In genomic region chr11:73866586-73866996, GRCh38 we compare ENCODE assay signal across 9 cellular contexts. TPM values are rescaled to one million over a fixed set of nuclear protein-coding genes. Genes with fewer than 3 reads are reported as not detected.
A peak's percentile ranks its signal among the peaks of the same experiment; 100 is the strongest.
DNase-seq lines count a peak whose midpoint lies in the region; ATAC-seq and TF ChIP-seq lines count a peak whose summit lies in the region.
"Had no signal": no experiment of that assay in that cellular context is flagged by ENCODE, and none has a peak within 500 bp of the region (broad histone marks: within the 10 kb centered on the region; RNA-seq: fewer than 3 reads in every experiment).

No MANE protein-coding gene starts in this region.

- H3K9me3 ChIP-seq in BE2C (no peaks in the 10 kb centered on the region), esophagus squamous epithelium (no peaks in the 10 kb centered on the region)

- H3K27me3 ChIP-seq in BE2C (no peaks in the 10 kb centered on the region), esophagus squamous epithelium (no peaks in the 10 kb centered on the region)

- no peaks in the 10 kb centered on the region for H3K27me3 Mint-ChIP-seq in nephron progenitor cell (ENCODE audit: low read depth, poor library complexity)
- H3K27me3 Mint-ChIP-seq in immature natural killer cell (ENCODE audit: low read depth in 3 of 3): no peaks in the 10 kb centered on the region
- H3K27me3 Mint-ChIP-seq: activated naive CD8-positive, alpha-beta T cell had no signal

- H3K36me3 Mint-ChIP-seq in nephron progenitor cell (ENCODE audit: low read depth) (peaks cover 37% of the 10 kb centered on the region), immature natural killer cell (peaks cover 11 to 20% (median 14%) of the 10 kb centered on the region in 3 donors)

- TF ChIP-seq POLR2A in esophagus squamous epithelium (IDR thresholded peaks at IDR 0.05): no peak

- ATAC-seq in GM21825 (IDR thresholded peaks at IDR 0.05; ENCODE audit: unreplicated experiment) (no peak), HG03457 (IDR thresholded peaks at IDR 0.05; ENCODE audit: unreplicated experiment) (no peak)

- WGBS in esophagus squamous epithelium, 2 donors: 24 to 51% methylated on average over 2 of the region's 2 CpGs

- no peak for TF ChIP-seq CTCF in BE2C (IDR thresholded peaks at IDR 0.05; ENCODE audit: low read depth, low read length)
- no peak for TF ChIP-seq CTCF in esophagus squamous epithelium (IDR thresholded peaks at IDR 0.05)
- TF ChIP-seq CTCF in nephron progenitor cell (IDR thresholded peaks at IDR 0.05): no peak

- intact Hi-C loops in esophagus squamous epithelium (cut with DNase I): no loop called here

- peak overlapping the region; percentile 17 to 76 (median 62) for H3K27ac ChIP-seq in esophagus squamous epithelium

- peaks cover 15% of the 10 kb centered on the region for H3K4me1 Mint-ChIP-seq in nephron progenitor cell
- no peaks in the 10 kb centered on the region for H3K4me1 Mint-ChIP-seq in immature natural killer cell

- peak; percentile 55 for DNase-seq in BE2C
- DNase-seq in NCI-H460 (ENCODE audit: extremely low read depth, low read depth): peak; percentile 28
- DNase-seq in esophagus squamous epithelium (lab: John Stamatoyannopoulos, UW): no peak
- DNase-seq in nephron progenitor cell: no peak
- no peak for DNase-seq in immature natural killer cell
- DNase-seq in SHP77 treated with DMSO at 0.1 percent for 48 hours (lab: John Stamatoyannopoulos, UW): no peak

- peaks cover 18% of the 10 kb centered on the region for H3K4me1 ChIP-seq in BE2C
- peaks cover 0 to 26% (median 9%) of the 10 kb centered on the region in 3 donors for H3K4me1 ChIP-seq in esophagus squamous epithelium

- H3K4me3 ChIP-seq in BE2C (ENCODE audit: low read depth, low read length): no peak overlapping the region
- H3K4me3 ChIP-seq in esophagus squamous epithelium: no peak overlapping the region

- peak overlapping the region; percentile 74 for H3K27ac Mint-ChIP-seq in nephron progenitor cell
- no peak overlapping the region for H3K27ac Mint-ChIP-seq in immature natural killer cell
- H3K27ac Mint-ChIP-seq: activated naive CD8-positive, alpha-beta T cell had no signal

- no peaks in the 10 kb centered on the region for H3K9me3 Mint-ChIP-seq in nephron progenitor cell
- no peaks in the 10 kb centered on the region for H3K9me3 Mint-ChIP-seq in immature natural killer cell

- no peak overlapping the region for H3K4me3 Mint-ChIP-seq in nephron progenitor cell
- H3K4me3 Mint-ChIP-seq in immature natural killer cell: no peak overlapping the region
- H3K4me3 Mint-ChIP-seq: activated naive CD8-positive, alpha-beta T cell had no signal

- peaks cover 62% of the 10 kb centered on the region for H3K36me3 ChIP-seq in BE2C
- H3K36me3 ChIP-seq in esophagus squamous epithelium: peaks cover 0 to 55% (median under 1%) of the 10 kb centered on the region in 3 donors

RNA-seq across cellular contexts. Expression of gene COA4, which starts 10.1 kb away (rescaled TPM):
- 441 TPM for polyA plus RNA-seq in BE2C (2012; ENCODE audit: insufficient read depth, insufficient read length, low read depth)
- 60.3 and 63.3 TPM in 2 replicates for total RNA-seq in NCI-H460 (2014; rRNA removed; shearing (Covaris generic))
- 97.4 and 117 TPM in 2 replicates for polyA plus RNA-seq in NCI-H460 (2014; cell fraction: nucleus; rRNA removed)
- total RNA-seq in esophagus squamous epithelium: 10 to 100 TPM; 43.9 to 88.5 (median 64.9) TPM
- polyA plus RNA-seq in immature natural killer cell: 10 to 100 TPM; 52.4 to 62.3 (median 57.0) TPM

RNA-seq across cellular contexts. Expression of gene PAAF1, which starts 10.2 kb away (rescaled TPM):
- 9.9 TPM for polyA plus RNA-seq in BE2C (2012; ENCODE audit: insufficient read depth, insufficient read length, low read depth)
- total RNA-seq in NCI-H460 (2014; rRNA removed; shearing (Covaris generic)): 8.2 and 8.6 TPM in 2 replicates
- 3.7 and 10.7 TPM in 2 replicates for polyA plus RNA-seq in NCI-H460 (2014; cell fraction: nucleus; rRNA removed)
- 10 to 100 TPM in 1 of 4 donors, 1 to 10 TPM in 3; 4.3 to 10.9 (median 8.3) TPM for total RNA-seq in esophagus squamous epithelium
- 10 to 100 TPM; 10.7 to 21.5 (median 14.0) TPM for polyA plus RNA-seq in immature natural killer cell

Comparison
In these comparisons a context has a peak if more than half of its experiments do, and no peak if none do; other contexts are left out.
1. DNase-seq: peak in BE2C (single experiment) and NCI-H460 (single experiment); none in esophagus squamous epithelium (single experiment), nephron progenitor cell (single experiment), immature natural killer cell (0 of 3) and SHP77 treated with DMSO at 0.1 percent for 48 hours (single experiment).